In the genomic region with DNA sequence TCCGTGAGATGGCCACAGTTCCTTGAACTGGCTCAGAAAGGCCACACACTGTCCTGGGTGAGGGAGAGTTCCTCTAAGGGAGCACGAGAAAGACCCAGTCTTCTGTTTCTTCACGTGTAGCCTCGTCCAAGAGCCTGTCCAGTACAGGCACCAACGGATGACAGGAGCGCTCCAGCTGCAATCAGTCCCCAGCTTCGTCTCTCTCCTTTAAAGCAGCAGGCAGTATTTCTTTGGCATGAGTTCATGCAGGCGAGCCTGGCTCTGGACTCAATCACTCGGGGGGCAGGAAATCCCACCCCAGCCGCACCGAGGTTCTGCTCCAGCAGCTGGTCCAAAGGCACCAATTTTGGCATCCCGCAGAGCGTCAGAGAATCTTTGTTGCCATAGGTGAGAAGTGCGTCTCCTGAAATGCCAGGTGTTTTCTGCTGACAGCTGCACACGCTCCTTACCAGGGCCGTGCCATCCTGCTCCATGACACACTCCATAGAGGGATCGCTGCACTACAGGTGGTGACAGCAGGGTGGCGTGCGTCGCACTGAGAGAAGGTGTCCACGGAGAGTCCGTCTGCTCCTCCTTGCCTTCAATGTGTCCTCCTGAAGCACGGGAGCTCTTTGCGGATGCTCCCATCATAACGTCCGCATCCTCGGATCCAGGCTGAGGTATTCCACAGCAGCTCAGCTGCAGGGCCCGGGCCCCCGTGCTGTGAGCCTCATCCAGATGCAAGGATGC, we compare ENCODE assay signal across 1 cellular context.
TF ChIP-seq lines count a peak whose summit lies in the region.

No MANE protein-coding gene starts in this region.

TF ChIP-seq in K562, 482 proteins besides CTCF, POLR2A, EP300 and RAD21 (continued from another document):
- TF ChIP-seq CBX5 (IDR thresholded peaks at IDR 0.05; ENCODE audit: borderline replicate concordance, low read depth) (no peak), HDAC3 (IDR thresholded peaks at IDR 0.05; ENCODE audit: borderline replicate concordance, partially characterized antibody) (no peak), ZNF584 (CRISPR knock-in tag; IDR thresholded peaks at IDR 0.05; ENCODE audit: low read depth) (no peak), TARDBP (IDR thresholded peaks at IDR 0.05) (no peak), CEBPB (tag; IDR thresholded peaks at IDR 0.05) (no peak), ZFP36 (IDR thresholded peaks at IDR 0.05; ENCODE audit: low read depth, low read length, partially characterized antibody) (peak; percentile 2), ZNF217 (CRISPR knock-in tag; IDR thresholded peaks at IDR 0.05) (no peak), HIVEP1 (CRISPR knock-in tag; IDR thresholded peaks at IDR 0.05) (no peak), MYNN (IDR thresholded peaks at IDR 0.05) (no peak), MYNN (CRISPR knock-in tag; IDR thresholded peaks at IDR 0.05) (no peak), NBN (IDR thresholded peaks at IDR 0.05; ENCODE audit: low read depth) (no peak), ZBTB8A (IDR thresholded peaks at IDR 0.05; ENCODE audit: partially characterized antibody) (no peak), ZNF263 (CRISPR knock-in tag; IDR thresholded peaks at IDR 0.05; ENCODE audit: borderline replicate concordance) (peak; percentile 68; the same call in 1 of the 2 replicates), CCAR2 (IDR thresholded peaks at IDR 0.05; ENCODE audit: low read depth, low read length) (no peak), RCOR1 (IDR thresholded peaks at IDR 0.05; ENCODE audit: borderline replicate concordance in 1 of 2, low read depth in 2 of 2, low read length in 2 of 2) (0 out of 4 replicates have a peak, but pooled peaks of 1 of the 2 experiments have one; percentile 45), ZNF197 (CRISPR knock-in tag; IDR thresholded peaks at IDR 0.05; ENCODE audit: low read depth) (no peak), GTF2F1 (IDR thresholded peaks at IDR 0.05; ENCODE audit: low read depth, low read length) (no peak), NCOA1 (IDR thresholded peaks at IDR 0.05; ENCODE audit: low read depth) (no peak), NR2C2 (CRISPR knock-in tag; IDR thresholded peaks at IDR 0.05) (no peak), NR2C2 (tag; IDR thresholded peaks at IDR 0.05) (no peak), ETV5 (CRISPR knock-in tag; IDR thresholded peaks at IDR 0.05; ENCODE audit: low read depth) (0 out of 2 replicates have a peak, but pooled peaks have one; percentile 23), PHB2 (IDR thresholded peaks at IDR 0.05; ENCODE audit: low read depth) (no peak), CTBP1 (IDR thresholded peaks at IDR 0.05; ENCODE audit: borderline replicate concordance) (peak; percentile 77), CREM (IDR thresholded peaks at IDR 0.05; ENCODE audit: low read depth) (peak; percentile 44; the same call in 1 of the 2 replicates), GATA2 (CRISPR knock-in tag; IDR thresholded peaks at IDR 0.05) (no peak), RB1 (IDR thresholded peaks at IDR 0.05; ENCODE audit: low read depth) (peak; percentile 65; the same call in 1 of the 2 replicates), ZNF764 (CRISPR knock-in tag; IDR thresholded peaks at IDR 0.05; ENCODE audit: low read depth) (no peak), ZNF431 (CRISPR knock-in tag; IDR thresholded peaks at IDR 0.05) (no peak), ZNF140 (CRISPR knock-in tag; IDR thresholded peaks at IDR 0.05) (no peak), HSF4 (CRISPR knock-in tag; IDR thresholded peaks at IDR 0.05; ENCODE audit: borderline replicate concordance) (no peak), YBX1 (IDR thresholded peaks at IDR 0.05) (no peak), MCM7 (IDR thresholded peaks at IDR 0.05) (no peak), NFE2L1 (tag; IDR thresholded peaks at IDR 0.05; ENCODE audit: borderline replicate concordance, low read depth) (no peak), FOS (IDR thresholded peaks at IDR 0.05; ENCODE audit: extremely low read depth, insufficient read length) (no peak), C11orf30 (IDR thresholded peaks at IDR 0.05; ENCODE audit: low read depth) (no peak), DPF2 (IDR thresholded peaks at IDR 0.05) (no peak), BHLHE40 (IDR thresholded peaks at IDR 0.05; ENCODE audit: low read length) (peak; percentile 36; the same call in 1 of the 2 replicates), ZFP1 (CRISPR knock-in tag; IDR thresholded peaks at IDR 0.05) (no peak)
- TF ChIP-seq, protein P1, sequence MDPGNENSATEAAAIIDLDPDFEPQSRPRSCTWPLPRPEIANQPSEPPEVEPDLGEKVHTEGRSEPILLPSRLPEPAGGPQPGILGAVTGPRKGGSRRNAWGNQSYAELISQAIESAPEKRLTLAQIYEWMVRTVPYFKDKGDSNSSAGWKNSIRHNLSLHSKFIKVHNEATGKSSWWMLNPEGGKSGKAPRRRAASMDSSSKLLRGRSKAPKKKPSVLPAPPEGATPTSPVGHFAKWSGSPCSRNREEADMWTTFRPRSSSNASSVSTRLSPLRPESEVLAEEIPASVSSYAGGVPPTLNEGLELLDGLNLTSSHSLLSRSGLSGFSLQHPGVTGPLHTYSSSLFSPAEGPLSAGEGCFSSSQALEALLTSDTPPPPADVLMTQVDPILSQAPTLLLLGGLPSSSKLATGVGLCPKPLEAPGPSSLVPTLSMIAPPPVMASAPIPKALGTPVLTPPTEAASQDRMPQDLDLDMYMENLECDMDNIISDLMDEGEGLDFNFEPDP (CRISPR knock-in tag; IDR thresholded peaks at IDR 0.05): no peak
- TF ChIP-seq, protein P2, sequence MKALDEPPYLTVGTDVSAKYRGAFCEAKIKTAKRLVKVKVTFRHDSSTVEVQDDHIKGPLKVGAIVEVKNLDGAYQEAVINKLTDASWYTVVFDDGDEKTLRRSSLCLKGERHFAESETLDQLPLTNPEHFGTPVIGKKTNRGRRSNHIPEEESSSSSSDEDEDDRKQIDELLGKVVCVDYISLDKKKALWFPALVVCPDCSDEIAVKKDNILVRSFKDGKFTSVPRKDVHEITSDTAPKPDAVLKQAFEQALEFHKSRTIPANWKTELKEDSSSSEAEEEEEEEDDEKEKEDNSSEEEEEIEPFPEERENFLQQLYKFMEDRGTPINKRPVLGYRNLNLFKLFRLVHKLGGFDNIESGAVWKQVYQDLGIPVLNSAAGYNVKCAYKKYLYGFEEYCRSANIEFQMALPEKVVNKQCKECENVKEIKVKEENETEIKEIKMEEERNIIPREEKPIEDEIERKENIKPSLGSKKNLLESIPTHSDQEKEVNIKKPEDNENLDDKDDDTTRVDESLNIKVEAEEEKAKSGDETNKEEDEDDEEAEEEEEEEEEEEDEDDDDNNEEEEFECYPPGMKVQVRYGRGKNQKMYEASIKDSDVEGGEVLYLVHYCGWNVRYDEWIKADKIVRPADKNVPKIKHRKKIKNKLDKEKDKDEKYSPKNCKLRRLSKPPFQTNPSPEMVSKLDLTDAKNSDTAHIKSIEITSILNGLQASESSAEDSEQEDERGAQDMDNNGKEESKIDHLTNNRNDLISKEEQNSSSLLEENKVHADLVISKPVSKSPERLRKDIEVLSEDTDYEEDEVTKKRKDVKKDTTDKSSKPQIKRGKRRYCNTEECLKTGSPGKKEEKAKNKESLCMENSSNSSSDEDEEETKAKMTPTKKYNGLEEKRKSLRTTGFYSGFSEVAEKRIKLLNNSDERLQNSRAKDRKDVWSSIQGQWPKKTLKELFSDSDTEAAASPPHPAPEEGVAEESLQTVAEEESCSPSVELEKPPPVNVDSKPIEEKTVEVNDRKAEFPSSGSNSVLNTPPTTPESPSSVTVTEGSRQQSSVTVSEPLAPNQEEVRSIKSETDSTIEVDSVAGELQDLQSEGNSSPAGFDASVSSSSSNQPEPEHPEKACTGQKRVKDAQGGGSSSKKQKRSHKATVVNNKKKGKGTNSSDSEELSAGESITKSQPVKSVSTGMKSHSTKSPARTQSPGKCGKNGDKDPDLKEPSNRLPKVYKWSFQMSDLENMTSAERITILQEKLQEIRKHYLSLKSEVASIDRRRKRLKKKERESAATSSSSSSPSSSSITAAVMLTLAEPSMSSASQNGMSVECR (CRISPR knock-in tag; IDR thresholded peaks at IDR 0.05): 0 out of 2 replicates have a peak, but pooled peaks have one; percentile 29
- TF ChIP-seq, protein P3, sequence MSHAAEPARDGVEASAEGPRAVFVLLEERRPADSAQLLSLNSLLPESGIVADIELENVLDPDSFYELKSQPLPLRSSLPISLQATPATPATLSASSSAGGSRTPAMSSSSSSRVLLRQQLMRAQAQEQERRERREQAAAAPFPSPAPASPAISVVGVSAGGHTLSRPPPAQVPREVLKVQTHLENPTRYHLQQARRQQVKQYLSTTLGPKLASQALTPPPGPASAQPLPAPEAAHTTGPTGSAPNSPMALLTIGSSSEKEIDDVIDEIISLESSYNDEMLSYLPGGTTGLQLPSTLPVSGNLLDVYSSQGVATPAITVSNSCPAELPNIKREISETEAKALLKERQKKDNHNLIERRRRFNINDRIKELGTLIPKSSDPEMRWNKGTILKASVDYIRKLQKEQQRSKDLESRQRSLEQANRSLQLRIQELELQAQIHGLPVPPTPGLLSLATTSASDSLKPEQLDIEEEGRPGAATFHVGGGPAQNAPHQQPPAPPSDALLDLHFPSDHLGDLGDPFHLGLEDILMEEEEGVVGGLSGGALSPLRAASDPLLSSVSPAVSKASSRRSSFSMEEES (CRISPR knock-in tag; IDR thresholded peaks at IDR 0.05): no peak
- TF ChIP-seq, protein P4, sequence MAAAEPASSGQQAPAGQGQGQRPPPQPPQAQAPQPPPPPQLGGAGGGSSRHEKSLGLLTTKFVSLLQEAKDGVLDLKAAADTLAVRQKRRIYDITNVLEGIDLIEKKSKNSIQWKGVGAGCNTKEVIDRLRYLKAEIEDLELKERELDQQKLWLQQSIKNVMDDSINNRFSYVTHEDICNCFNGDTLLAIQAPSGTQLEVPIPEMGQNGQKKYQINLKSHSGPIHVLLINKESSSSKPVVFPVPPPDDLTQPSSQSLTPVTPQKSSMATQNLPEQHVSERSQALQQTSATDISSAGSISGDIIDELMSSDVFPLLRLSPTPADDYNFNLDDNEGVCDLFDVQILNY (CRISPR knock-in tag; IDR thresholded peaks at IDR 0.05): no peak
- TF ChIP-seq, protein P5, sequence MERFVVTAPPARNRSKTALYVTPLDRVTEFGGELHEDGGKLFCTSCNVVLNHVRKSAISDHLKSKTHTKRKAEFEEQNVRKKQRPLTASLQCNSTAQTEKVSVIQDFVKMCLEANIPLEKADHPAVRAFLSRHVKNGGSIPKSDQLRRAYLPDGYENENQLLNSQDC (CRISPR knock-in tag; IDR thresholded peaks at IDR 0.05): no peak
- TF ChIP-seq, protein P6, sequence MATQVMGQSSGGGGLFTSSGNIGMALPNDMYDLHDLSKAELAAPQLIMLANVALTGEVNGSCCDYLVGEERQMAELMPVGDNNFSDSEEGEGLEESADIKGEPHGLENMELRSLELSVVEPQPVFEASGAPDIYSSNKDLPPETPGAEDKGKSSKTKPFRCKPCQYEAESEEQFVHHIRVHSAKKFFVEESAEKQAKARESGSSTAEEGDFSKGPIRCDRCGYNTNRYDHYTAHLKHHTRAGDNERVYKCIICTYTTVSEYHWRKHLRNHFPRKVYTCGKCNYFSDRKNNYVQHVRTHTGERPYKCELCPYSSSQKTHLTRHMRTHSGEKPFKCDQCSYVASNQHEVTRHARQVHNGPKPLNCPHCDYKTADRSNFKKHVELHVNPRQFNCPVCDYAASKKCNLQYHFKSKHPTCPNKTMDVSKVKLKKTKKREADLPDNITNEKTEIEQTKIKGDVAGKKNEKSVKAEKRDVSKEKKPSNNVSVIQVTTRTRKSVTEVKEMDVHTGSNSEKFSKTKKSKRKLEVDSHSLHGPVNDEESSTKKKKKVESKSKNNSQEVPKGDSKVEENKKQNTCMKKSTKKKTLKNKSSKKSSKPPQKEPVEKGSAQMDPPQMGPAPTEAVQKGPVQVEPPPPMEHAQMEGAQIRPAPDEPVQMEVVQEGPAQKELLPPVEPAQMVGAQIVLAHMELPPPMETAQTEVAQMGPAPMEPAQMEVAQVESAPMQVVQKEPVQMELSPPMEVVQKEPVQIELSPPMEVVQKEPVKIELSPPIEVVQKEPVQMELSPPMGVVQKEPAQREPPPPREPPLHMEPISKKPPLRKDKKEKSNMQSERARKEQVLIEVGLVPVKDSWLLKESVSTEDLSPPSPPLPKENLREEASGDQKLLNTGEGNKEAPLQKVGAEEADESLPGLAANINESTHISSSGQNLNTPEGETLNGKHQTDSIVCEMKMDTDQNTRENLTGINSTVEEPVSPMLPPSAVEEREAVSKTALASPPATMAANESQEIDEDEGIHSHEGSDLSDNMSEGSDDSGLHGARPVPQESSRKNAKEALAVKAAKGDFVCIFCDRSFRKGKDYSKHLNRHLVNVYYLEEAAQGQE (CRISPR knock-in tag; IDR thresholded peaks at IDR 0.05; ENCODE audit: low read depth): no peak
- TF ChIP-seq, protein P7, sequence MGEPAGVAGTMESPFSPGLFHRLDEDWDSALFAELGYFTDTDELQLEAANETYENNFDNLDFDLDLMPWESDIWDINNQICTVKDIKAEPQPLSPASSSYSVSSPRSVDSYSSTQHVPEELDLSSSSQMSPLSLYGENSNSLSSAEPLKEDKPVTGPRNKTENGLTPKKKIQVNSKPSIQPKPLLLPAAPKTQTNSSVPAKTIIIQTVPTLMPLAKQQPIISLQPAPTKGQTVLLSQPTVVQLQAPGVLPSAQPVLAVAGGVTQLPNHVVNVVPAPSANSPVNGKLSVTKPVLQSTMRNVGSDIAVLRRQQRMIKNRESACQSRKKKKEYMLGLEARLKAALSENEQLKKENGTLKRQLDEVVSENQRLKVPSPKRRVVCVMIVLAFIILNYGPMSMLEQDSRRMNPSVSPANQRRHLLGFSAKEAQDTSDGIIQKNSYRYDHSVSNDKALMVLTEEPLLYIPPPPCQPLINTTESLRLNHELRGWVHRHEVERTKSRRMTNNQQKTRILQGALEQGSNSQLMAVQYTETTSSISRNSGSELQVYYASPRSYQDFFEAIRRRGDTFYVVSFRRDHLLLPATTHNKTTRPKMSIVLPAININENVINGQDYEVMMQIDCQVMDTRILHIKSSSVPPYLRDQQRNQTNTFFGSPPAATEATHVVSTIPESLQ (CRISPR knock-in tag; IDR thresholded peaks at IDR 0.05): no peak
- TF ChIP-seq, protein P8, sequence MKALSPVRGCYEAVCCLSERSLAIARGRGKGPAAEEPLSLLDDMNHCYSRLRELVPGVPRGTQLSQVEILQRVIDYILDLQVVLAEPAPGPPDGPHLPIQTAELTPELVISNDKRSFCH (CRISPR knock-in tag; IDR thresholded peaks at IDR 0.05): no peak
- TF ChIP-seq, protein P8 (tag; IDR thresholded peaks at IDR 0.05): 0 out of 2 replicates have a peak, but pooled peaks have one; percentile 14
- TF ChIP-seq, protein P9, sequence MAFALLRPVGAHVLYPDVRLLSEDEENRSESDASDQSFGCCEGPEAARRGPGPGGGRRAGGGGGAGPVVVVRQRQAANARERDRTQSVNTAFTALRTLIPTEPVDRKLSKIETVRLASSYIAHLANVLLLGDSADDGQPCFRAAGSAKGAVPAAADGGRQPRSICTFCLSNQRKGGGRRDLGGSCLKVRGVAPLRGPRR (CRISPR knock-in tag; IDR thresholded peaks at IDR 0.05): no peak
